ENCODE assay signal across 13 cellular contexts in the genomic region with DNA sequence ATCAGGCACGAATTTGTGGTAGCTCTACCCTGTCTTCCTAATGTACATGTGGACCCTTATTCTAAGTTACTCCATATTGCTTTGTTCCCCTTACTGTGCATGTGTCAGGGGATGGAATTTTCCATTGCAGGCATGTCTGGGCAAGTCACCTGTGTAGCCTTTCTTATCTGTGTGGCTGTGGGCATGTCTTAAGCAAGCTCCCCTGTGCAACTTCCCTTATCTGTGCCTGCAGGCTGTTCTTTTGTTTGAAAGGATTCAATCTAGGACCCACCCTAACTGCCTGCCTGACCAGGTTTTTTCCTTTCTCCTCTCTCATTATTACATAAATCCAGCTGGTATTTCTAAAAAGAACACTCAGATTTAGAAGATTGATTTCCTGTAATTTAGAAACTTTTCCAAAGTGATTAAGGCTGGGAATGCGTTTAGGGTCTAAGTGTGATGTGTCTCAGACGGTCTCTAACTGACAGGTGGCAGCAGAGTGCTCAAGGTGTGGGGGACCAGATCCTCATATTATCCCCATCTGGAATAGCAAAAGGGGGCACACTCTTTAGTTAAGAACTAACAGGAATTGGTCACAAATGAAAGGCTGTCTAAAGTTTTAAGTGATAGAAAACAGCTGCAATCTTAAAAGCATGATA.
A peak's percentile ranks its signal among the peaks of the same experiment; 100 is the strongest.
DNase-seq lines count a peak whose midpoint lies in the region; ATAC-seq, FAIRE-seq and TF ChIP-seq lines count a peak whose summit lies in the region.
"Had no signal": no experiment of that assay in that cellular context is flagged by ENCODE, and none has a peak within 500 bp of the region (broad histone marks: within the 10 kb centered on the region; RNA-seq: fewer than 3 reads in every experiment).

No MANE protein-coding gene starts in this region.

- no peak overlapping the region for H3K4me2 ChIP-seq in mesenchymal stem cell (ENCODE audit: low read length, poor library complexity, severe bottlenecking)

- no peak overlapping the region for H2BK5ac ChIP-seq in mesenchymal stem cell (ENCODE audit: low read depth, low read length, poor library complexity, severe bottlenecking)

- no peak overlapping the region for H2BK15ac ChIP-seq in mesenchymal stem cell (ENCODE audit: low read depth, poor library complexity, severe bottlenecking)

- no peaks in the 10 kb centered on the region for H3K9me3 ChIP-seq in mesenchymal stem cell (ENCODE audit: control insufficient read depth, low read length)

- H3K27ac ChIP-seq in mesenchymal stem cell (ENCODE audit: low read length, poor library complexity, severe bottlenecking): no peak overlapping the region
- H3K27ac ChIP-seq: SK-N-MC had no signal

- H2BK120ac ChIP-seq in mesenchymal stem cell (ENCODE audit: low read depth, low read length): peak overlapping the region; percentile 19

- H2AFZ ChIP-seq in mesenchymal stem cell (ENCODE audit: low read depth, low read length): no peak overlapping the region

- WGBS in mesenchymal stem cell: 100% methylated on average over 1 of the region's 3 CpGs

- H3K79me1 ChIP-seq in mesenchymal stem cell (replicated peaks; ENCODE audit: low read length, poor library complexity, severe bottlenecking): no peaks in the 10 kb centered on the region

- H3K4ac ChIP-seq in mesenchymal stem cell (ENCODE audit: low read depth in 1 of 2, low read length in 2 of 2): no peak overlapping the region

- H3K27me3 ChIP-seq in mesenchymal stem cell (ENCODE audit: control insufficient read depth in 1 of 2, insufficient read depth in 1 of 2, low read length in 2 of 2): peaks cover 0 to 3% of the 10 kb centered on the region in 2 experiments

- H2AK5ac ChIP-seq in mesenchymal stem cell (ENCODE audit: low read length, severe bottlenecking): no peak overlapping the region

- no peak overlapping the region for H4K91ac ChIP-seq in mesenchymal stem cell (ENCODE audit: low read length)

- DNase-seq in GM12892 (ENCODE audit: insufficient read length) (no peak), LoVo (ENCODE audit: low spot score) (peak; percentile 60), amniotic epithelial cell (ENCODE audit: low read depth) (peak; percentile 17), mesenchymal stem cell (no peak), SW 1271 (lab: John Stamatoyannopoulos, UW) (no peak), DMS153 (lab: John Stamatoyannopoulos, UW) (no peak)
- DNase-seq: activated CD4-positive, alpha-beta memory T cell treated with anti-CD3 and anti-CD28 coated beads, Interleukin-2, amount 10 ng/mL, durations not matched to agents 7 days and 5 days; CD8-positive, alpha-beta T cell; glutamatergic neuron; NCI-H510A treated with DMSO at 0.1 percent for 48 hours had no signal

- no peak overlapping the region for H4K8ac ChIP-seq in mesenchymal stem cell (ENCODE audit: low read length)

- ATAC-seq in HG03457 (IDR thresholded peaks at IDR 0.05; ENCODE audit: unreplicated experiment) (no peak), GM21390 (IDR thresholded peaks at IDR 0.05; ENCODE audit: unreplicated experiment) (no peak)
- ATAC-seq: CD8-positive, alpha-beta T cell had no signal

- peak overlapping the region in 1 of 2 experiments; percentile 40 for H3K18ac ChIP-seq in mesenchymal stem cell (ENCODE audit: low read depth in 1 of 2, low read length in 2 of 2)

- TF ChIP-seq POLR2A in GM12892 (IDR thresholded peaks at IDR 0.05; ENCODE audit: low read depth, low read length): no peak

- H3K4me3 ChIP-seq in mesenchymal stem cell (ENCODE audit: insufficient read depth in 1 of 2, low read depth in 1 of 2, low read length in 2 of 2): no peak overlapping the region
- H3K4me3 ChIP-seq: SK-N-MC had no signal

- H3K14ac ChIP-seq in mesenchymal stem cell (ENCODE audit: low read length in 2 of 2): no peak overlapping the region

- H3K9ac ChIP-seq in mesenchymal stem cell (ENCODE audit: low read length): no peak overlapping the region

- no peak overlapping the region for H3K23ac ChIP-seq in mesenchymal stem cell (ENCODE audit: low read length in 2 of 2)

- peak; percentile 81 for FAIRE-seq in GM12892 (lab: Jason Lieb, UNC)

- no peaks in the 10 kb centered on the region for H3K4me1 ChIP-seq in mesenchymal stem cell (ENCODE audit: control insufficient read depth, insufficient read depth, low read depth, low read length)

- H3K36me3 ChIP-seq in mesenchymal stem cell (ENCODE audit: control insufficient read depth in 1 of 2, insufficient read depth in 2 of 2, low read depth in 1 of 2, low read length in 2 of 2): no peaks in the 10 kb centered on the region

- no peak overlapping the region for H2BK12ac ChIP-seq in mesenchymal stem cell (ENCODE audit: low read length in 2 of 2)

Comparison
In these comparisons a context has a peak if more than half of its experiments do, and no peak if none do; other contexts are left out.
1. DNase-seq: peak in LoVo (single experiment) and amniotic epithelial cell (single experiment); none in GM12892 (single experiment), mesenchymal stem cell (single experiment), SW 1271 (0 of 2) and DMS153 (single experiment).